14 cellular contexts compared by ENCODE assay signal in genomic region chr9:72193478-72193881, GRCh38. TPM values are rescaled to one million over a fixed set of nuclear protein-coding genes. Genes with fewer than 3 reads are reported as not detected.
DNase-seq lines count a peak whose midpoint lies in the region; ATAC-seq and TF ChIP-seq lines count a peak whose summit lies in the region.
"Had no signal": no experiment of that assay in that cellular context is flagged by ENCODE, and none has a peak within 500 bp of the region (broad histone marks: within the 10 kb centered on the region; RNA-seq: fewer than 3 reads in every experiment).

No MANE protein-coding gene starts in this region.

- H3K9me3 ChIP-seq in BE2C: no peaks in the 10 kb centered on the region
- H3K9me3 ChIP-seq: colonic mucosa had no signal

- H3K4me3 ChIP-seq in mesendoderm (ENCODE audit: low read length) (no peak overlapping the region), BE2C (ENCODE audit: low read depth, low read length) (no peak overlapping the region)
- H3K4me3 ChIP-seq: colonic mucosa, PC-9 had no signal

- peak; percentile 89 for ATAC-seq in HG02642 (IDR thresholded peaks at IDR 0.05; ENCODE audit: poor library complexity, unreplicated experiment)
- ATAC-seq in HG03442 (IDR thresholded peaks at IDR 0.05; ENCODE audit: unreplicated experiment): peak; percentile 91

- H2BK120ac ChIP-seq in mesendoderm (ENCODE audit: low read depth, low read length): no peak overlapping the region

- no CpG with 5 or more reads among the region's 5 CpGs for WGBS in mesendoderm (ENCODE audit: extremely low coverage, insufficient coverage, low lambda C conversion rate)

- no peak overlapping the region for H4K8ac ChIP-seq in mesendoderm (ENCODE audit: low read depth, low read length)

- no peak overlapping the region for H2BK5ac ChIP-seq in mesendoderm (ENCODE audit: low read length)

- H3K4me1 ChIP-seq in mesendoderm (ENCODE audit: control insufficient read depth, low read depth, low read length) (no peaks in the 10 kb centered on the region), BE2C (no peaks in the 10 kb centered on the region)
- H3K4me1 ChIP-seq: colonic mucosa had no signal

- H3K4me2 ChIP-seq in mesendoderm (ENCODE audit: low read length): no peak overlapping the region
- H3K4me2 ChIP-seq: PC-9 had no signal

- TF ChIP-seq CTCF in BE2C (IDR thresholded peaks at IDR 0.05; ENCODE audit: low read depth, low read length): no peak

- no peak overlapping the region for H3K56ac ChIP-seq in mesendoderm (ENCODE audit: low read length)

- no peak overlapping the region for H2BK15ac ChIP-seq in mesendoderm (replicated peaks; ENCODE audit: low read depth)

- no peak overlapping the region for H3K18ac ChIP-seq in mesendoderm (ENCODE audit: low read length)

- DNase-seq in NCI-H1417 (lab: John Stamatoyannopoulos, UW): peak in 2 of 3 experiments; percentile 10 to 51
- no peak for DNase-seq in NCI-H1417 treated with DMSO at 0.1 percent for 48 hours (lab: John Stamatoyannopoulos, UW)
- DNase-seq in mesendoderm: peak; percentile 22
- no peak for DNase-seq in DMS53 treated with DMSO at 0.1 percent for 48 hours (lab: John Stamatoyannopoulos, UW; ENCODE audit: unreplicated experiment)
- no peak for DNase-seq in BE2C
- no peak for DNase-seq in retina
- DNase-seq: colonic mucosa, H7, midbrain, NCI-H1436 had no signal

- H3K36me3 ChIP-seq in mesendoderm (ENCODE audit: control insufficient read depth, insufficient read depth, low read length) (no peaks in the 10 kb centered on the region), BE2C (no peaks in the 10 kb centered on the region)
- H3K36me3 ChIP-seq: colonic mucosa had no signal

- H3K27me3 ChIP-seq in mesendoderm (ENCODE audit: insufficient read depth, low read length, poor library complexity) (no peaks in the 10 kb centered on the region), BE2C (no peaks in the 10 kb centered on the region)
- H3K27me3 ChIP-seq: colonic mucosa had no signal

- no peak overlapping the region for H3K27ac ChIP-seq in mesendoderm (ENCODE audit: low read depth, low read length)
- H3K27ac ChIP-seq: 22Rv1, colonic mucosa, PC-9 had no signal

- H3K79me1 ChIP-seq in mesendoderm (ENCODE audit: low read length): no peaks in the 10 kb centered on the region

- no peaks in the 10 kb centered on the region for H3K79me2 ChIP-seq in mesendoderm (ENCODE audit: control insufficient read depth, insufficient read depth, low read length)

- no peak overlapping the region for H2AK5ac ChIP-seq in mesendoderm (ENCODE audit: low read length)

- no peak overlapping the region for H3K9ac ChIP-seq in mesendoderm (ENCODE audit: low read length)

- no peak overlapping the region for H3K23ac ChIP-seq in mesendoderm (ENCODE audit: low read length)

- no peak overlapping the region for H4K5ac ChIP-seq in mesendoderm (ENCODE audit: low read length)

- no peak overlapping the region for H3K4ac ChIP-seq in mesendoderm (ENCODE audit: low read depth, low read length)

RNA-seq across cellular contexts. Expression of gene GDA, which starts 44.2 kb away (rescaled TPM):
- polyA plus RNA-seq in mesendoderm (2013, experiment 1 of 2): 0.73 TPM
- 0.71 TPM for polyA plus RNA-seq in mesendoderm (2013, experiment 2 of 2)
- not detected for polyA plus RNA-seq in BE2C (2012; ENCODE audit: insufficient read depth, insufficient read length, low read depth)

Comparison
In these comparisons a context has a peak if more than half of its experiments do, and no peak if none do; other contexts are left out.
1. DNase-seq: peak in NCI-H1417 (2 of 3) and mesendoderm (single experiment); none in NCI-H1417 treated with DMSO at 0.1 percent for 48 hours (single experiment), DMS53 treated with DMSO at 0.1 percent for 48 hours (single experiment), BE2C (single experiment) and retina (single experiment).